36 cellular contexts compared by ENCODE assay signal in genomic region chr3:139659511-139659910, GRCh38. TPM values are rescaled to one million over a fixed set of nuclear protein-coding genes. Genes with fewer than 3 reads are reported as not detected.
"Had no signal": no experiment of that assay in that cellular context is flagged by ENCODE, and none has a peak within 500 bp of the region (broad histone marks: within the 10 kb centered on the region; RNA-seq: fewer than 3 reads in every experiment).

No MANE protein-coding gene starts in this region.

- H3K9me3 ChIP-seq: MG63 had no signal

- H3K4me3 ChIP-seq: MG63 had no signal

- DNase-seq: Kasumi-1, MG63, MM.1S, MV-4-11, NCI-H1048, NCI-H1092, NCI-H1092 treated with DMSO at 0.1 percent for 48 hours, NCI-H1105, NCI-H1105 treated with DMSO at 0.1 percent for 48 hours, NCI-H1417, NCI-H1417 treated with DMSO at 0.1 percent for 48 hours, NCI-H1436, NCI-H1436 treated with DMSO at 0.1 percent for 48 hours, NCI-H146, NCI-H1694, NCI-H1694 treated with DMSO at 0.1 percent for 48 hours, NCI-H187, NCI-H187 treated with DMSO at 0.1 percent for 48 hours, NCI-H1930, NCI-H2029, NCI-H2029 treated with DMSO at 0.1 percent for 48 hours, NCI-H2081, NCI-H2081 treated with DMSO at 0.1 percent for 48 hours, NCI-H2107, NCI-H2171, NCI-H2171 treated with DMSO at 0.1 percent for 48 hours, NCI-H2227 treated with DMSO at 0.1 percent for 48 hours, NCI-H226, NCI-H345, NCI-H446, NCI-H446 treated with DMSO at 0.1 percent for 48 hours, NCI-H510A, NCI-H510A treated with DMSO at 0.1 percent for 48 hours, NCI-H524, NCI-H524 treated with DMSO at 0.1 percent for 48 hours had no signal

- H3K36me3 ChIP-seq: MG63 had no signal

- H3K27me3 ChIP-seq: MG63 had no signal

RNA-seq across cellular contexts. Expression of gene NMNAT3, which starts 18.3 kb away (rescaled TPM):
- total RNA-seq: LHCN-M2 had no signal
